13 cellular contexts compared by ENCODE assay signal in genomic region chr21:38333290-38334272, GRCh38.
DNase-seq lines count a peak whose midpoint lies in the region; ATAC-seq and TF ChIP-seq lines count a peak whose summit lies in the region.
"Had no signal": no experiment of that assay in that cellular context is flagged by ENCODE, and none has a peak within 500 bp of the region (broad histone marks: within the 10 kb centered on the region; RNA-seq: fewer than 3 reads in every experiment).

No MANE protein-coding gene starts in this region.

- no peak overlapping the region for H3K4me2 ChIP-seq in Karpas-422 (ENCODE audit: low read depth, low read length, poor library complexity, severe bottlenecking)

- no peaks in the 10 kb centered on the region for H3K9me3 ChIP-seq in Karpas-422 (ENCODE audit: low read length)
- H3K9me3 ChIP-seq: suprapubic skin had no signal

- no peak overlapping the region for H2AFZ ChIP-seq in Karpas-422 (ENCODE audit: low read length)

- TF ChIP-seq CTCF in foreskin keratinocyte (conservative IDR thresholded peaks at IDR 0.05) (peak; percentile 42), retinal pigment epithelial cell (conservative IDR thresholded peaks at IDR 0.05; ENCODE audit: low read depth, low read length) (peak; percentile 43)

- H3K4me1 ChIP-seq in foreskin keratinocyte (peaks cover 13% of the 10 kb centered on the region), Karpas-422 (ENCODE audit: low read length) (no peaks in the 10 kb centered on the region)
- H3K4me1 ChIP-seq: suprapubic skin had no signal

- no peaks in the 10 kb centered on the region for H3K79me2 ChIP-seq in Karpas-422 (ENCODE audit: low read length)

- H3K27ac ChIP-seq in foreskin keratinocyte (no peak overlapping the region), Karpas-422 (ENCODE audit: low read length) (no peak overlapping the region)
- H3K27ac ChIP-seq: suprapubic skin had no signal

- H4K20me1 ChIP-seq in Karpas-422 (ENCODE audit: insufficient read depth, low read depth, low read length) = no peaks in the 10 kb centered on the region

- H3K9ac ChIP-seq in Karpas-422 (ENCODE audit: low read length) = no peak overlapping the region

- H3K27me3 ChIP-seq in H7 (ENCODE audit: control insufficient read depth, insufficient read depth, low read length) (no peaks in the 10 kb centered on the region), foreskin keratinocyte (no peaks in the 10 kb centered on the region), Karpas-422 (ENCODE audit: low read length) (no peaks in the 10 kb centered on the region)

- H3K9me2 ChIP-seq in Karpas-422 (replicated peaks; ENCODE audit: insufficient read depth, low read length) = no peaks in the 10 kb centered on the region

- peak; percentile 59 for DNase-seq in H7
- no peak for DNase-seq in foreskin keratinocyte
- DNase-seq in retinal pigment epithelial cell (ENCODE audit: low read depth) = no peak
- no peak for DNase-seq in Karpas-422
- DNase-seq in SK-N-DZ (ENCODE audit: low spot score) = no peak
- DNase-seq: activated CD8-positive, alpha-beta T cell treated with anti-CD3 and anti-CD28 coated beads, Interleukin-2, amount 10 ng/mL, durations not matched to agents 7 days and 5 days; NCI-H345; stimulated activated CD4-positive, alpha-beta T cell treated with anti-CD3 and anti-CD28 coated beads, Interleukin-4, amount 100 ng/mL, for 1 hour; SW 1271 had no signal

- H3K36me3 ChIP-seq in H7 (replicated peaks; ENCODE audit: control insufficient read depth, insufficient read depth, low read length) (no peaks in the 10 kb centered on the region), Karpas-422 (ENCODE audit: insufficient read depth, low read length) (no peaks in the 10 kb centered on the region)
- H3K36me3 ChIP-seq: suprapubic skin had no signal

- H3K4me3 ChIP-seq in H7 (ENCODE audit: insufficient read depth, low read depth, low read length) (no peak overlapping the region), retinal pigment epithelial cell (ENCODE audit: low read length) (no peak overlapping the region), Karpas-422 (ENCODE audit: low read length) (no peak overlapping the region)
- H3K4me3 ChIP-seq: suprapubic skin had no signal

- peak; percentile 74 for ATAC-seq in SK-N-SH treated with all-trans-retinoic acid at 6 μM for 48 hours
- no peak for ATAC-seq in foreskin keratinocyte
- ATAC-seq in GM21423 (IDR thresholded peaks at IDR 0.05; ENCODE audit: unreplicated experiment) = no peak
- ATAC-seq: activated CD8-positive, alpha-beta T cell treated with anti-CD3 and anti-CD28 coated beads, Interleukin-2, amount 10 ng/mL, durations not matched to agents 7 days and 5 days; naive thymus-derived CD4-positive, alpha-beta T cell had no signal

TF ChIP-seq in SK-N-SH treated with all-trans-retinoic acid at 6 μM for 48 hours, 23 proteins besides CTCF, POLR2A, EP300 and RAD21:
- no peak for TF ChIP-seq BACH2 (CRISPR knock-in tag; IDR thresholded peaks at IDR 0.05; ENCODE audit: borderline replicate concordance)
- TF ChIP-seq ISL1 (CRISPR knock-in tag; IDR thresholded peaks at IDR 0.05) = no peak
- no peak for TF ChIP-seq ZNF70 (CRISPR knock-in tag; IDR thresholded peaks at IDR 0.05)
- no peak for TF ChIP-seq PPARA (CRISPR knock-in tag; IDR thresholded peaks at IDR 0.05; ENCODE audit: borderline replicate concordance)
- no peak for TF ChIP-seq SNAI2 (CRISPR knock-in tag; IDR thresholded peaks at IDR 0.05)
- TF ChIP-seq CSDC2 (CRISPR knock-in tag; IDR thresholded peaks at IDR 0.05) = no peak
- TF ChIP-seq ZC3H10 (CRISPR knock-in tag; IDR thresholded peaks at IDR 0.05) = no peak
- no peak for TF ChIP-seq ARNTL (CRISPR knock-in tag; IDR thresholded peaks at IDR 0.05; ENCODE audit: borderline replicate concordance, low read depth)
- no peak for TF ChIP-seq RARB (CRISPR knock-in tag; IDR thresholded peaks at IDR 0.05)
- no peak for TF ChIP-seq GLIS3 (CRISPR knock-in tag; IDR thresholded peaks at IDR 0.05)
- TF ChIP-seq CSRNP3 (CRISPR knock-in tag; IDR thresholded peaks at IDR 0.05) = no peak
- no peak for TF ChIP-seq ZFP3 (CRISPR knock-in tag; IDR thresholded peaks at IDR 0.05)
- TF ChIP-seq, protein P1, sequence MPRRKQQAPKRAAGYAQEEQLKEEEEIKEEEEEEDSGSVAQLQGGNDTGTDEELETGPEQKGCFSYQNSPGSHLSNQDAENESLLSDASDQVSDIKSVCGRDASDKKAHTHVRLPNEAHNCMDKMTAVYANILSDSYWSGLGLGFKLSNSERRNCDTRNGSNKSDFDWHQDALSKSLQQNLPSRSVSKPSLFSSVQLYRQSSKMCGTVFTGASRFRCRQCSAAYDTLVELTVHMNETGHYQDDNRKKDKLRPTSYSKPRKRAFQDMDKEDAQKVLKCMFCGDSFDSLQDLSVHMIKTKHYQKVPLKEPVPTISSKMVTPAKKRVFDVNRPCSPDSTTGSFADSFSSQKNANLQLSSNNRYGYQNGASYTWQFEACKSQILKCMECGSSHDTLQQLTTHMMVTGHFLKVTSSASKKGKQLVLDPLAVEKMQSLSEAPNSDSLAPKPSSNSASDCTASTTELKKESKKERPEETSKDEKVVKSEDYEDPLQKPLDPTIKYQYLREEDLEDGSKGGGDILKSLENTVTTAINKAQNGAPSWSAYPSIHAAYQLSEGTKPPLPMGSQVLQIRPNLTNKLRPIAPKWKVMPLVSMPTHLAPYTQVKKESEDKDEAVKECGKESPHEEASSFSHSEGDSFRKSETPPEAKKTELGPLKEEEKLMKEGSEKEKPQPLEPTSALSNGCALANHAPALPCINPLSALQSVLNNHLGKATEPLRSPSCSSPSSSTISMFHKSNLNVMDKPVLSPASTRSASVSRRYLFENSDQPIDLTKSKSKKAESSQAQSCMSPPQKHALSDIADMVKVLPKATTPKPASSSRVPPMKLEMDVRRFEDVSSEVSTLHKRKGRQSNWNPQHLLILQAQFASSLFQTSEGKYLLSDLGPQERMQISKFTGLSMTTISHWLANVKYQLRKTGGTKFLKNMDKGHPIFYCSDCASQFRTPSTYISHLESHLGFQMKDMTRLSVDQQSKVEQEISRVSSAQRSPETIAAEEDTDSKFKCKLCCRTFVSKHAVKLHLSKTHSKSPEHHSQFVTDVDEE (CRISPR knock-in tag; IDR thresholded peaks at IDR 0.05) = no peak
- TF ChIP-seq, protein P2, sequence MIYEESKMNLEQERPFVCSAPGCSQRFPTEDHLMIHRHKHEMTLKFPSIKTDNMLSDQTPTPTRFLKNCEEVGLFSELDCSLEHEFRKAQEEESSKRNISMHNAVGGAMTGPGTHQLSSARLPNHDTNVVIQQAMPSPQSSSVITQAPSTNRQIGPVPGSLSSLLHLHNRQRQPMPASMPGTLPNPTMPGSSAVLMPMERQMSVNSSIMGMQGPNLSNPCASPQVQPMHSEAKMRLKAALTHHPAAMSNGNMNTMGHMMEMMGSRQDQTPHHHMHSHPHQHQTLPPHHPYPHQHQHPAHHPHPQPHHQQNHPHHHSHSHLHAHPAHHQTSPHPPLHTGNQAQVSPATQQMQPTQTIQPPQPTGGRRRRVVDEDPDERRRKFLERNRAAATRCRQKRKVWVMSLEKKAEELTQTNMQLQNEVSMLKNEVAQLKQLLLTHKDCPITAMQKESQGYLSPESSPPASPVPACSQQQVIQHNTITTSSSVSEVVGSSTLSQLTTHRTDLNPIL (CRISPR knock-in tag; IDR thresholded peaks at IDR 0.05; ENCODE audit: low read depth) = no peak
- TF ChIP-seq OSR1 (CRISPR knock-in tag; IDR thresholded peaks at IDR 0.05) = no peak
- no peak for TF ChIP-seq ZNF565 (CRISPR knock-in tag; conservative IDR thresholded peaks at IDR 0.05; ENCODE audit: low read depth)
- no peak for TF ChIP-seq TOX (CRISPR knock-in tag; IDR thresholded peaks at IDR 0.05; ENCODE audit: borderline replicate concordance)
